15 cellular contexts compared by ENCODE assay signal in the genomic region with DNA sequence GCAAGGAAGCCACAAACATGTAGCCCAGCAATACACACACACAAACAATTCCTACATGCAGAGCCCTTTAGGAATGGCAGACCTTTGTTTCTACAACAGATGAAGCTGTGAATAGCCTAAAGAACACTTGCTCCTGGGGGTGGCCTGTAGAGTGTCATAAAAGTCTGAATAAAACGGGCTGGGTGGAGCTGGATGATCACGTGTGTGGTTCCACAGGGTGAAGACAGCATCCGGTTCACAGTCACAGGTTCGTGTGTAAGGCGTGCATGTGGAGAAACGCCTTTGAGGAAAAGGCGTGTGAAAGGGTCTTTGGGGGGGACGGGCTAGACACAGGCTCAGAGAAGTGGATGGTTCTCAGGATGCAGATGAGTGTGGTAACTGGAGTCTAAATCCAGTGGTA.
DNase-seq lines count a peak whose midpoint lies in the region; ATAC-seq and TF ChIP-seq lines count a peak whose summit lies in the region.
"Had no signal": no experiment of that assay in that cellular context is flagged by ENCODE, and none has a peak within 500 bp of the region (broad histone marks: within the 10 kb centered on the region; RNA-seq: fewer than 3 reads in every experiment).

No MANE protein-coding gene starts in this region.

- no peak overlapping the region for H3K4me3 Mint-ChIP-seq in activated T-cell treated with anti-CD3 and anti-CD28 coated beads, Interleukin-2, amount 50 U/mL, for 24 hours
- no peak overlapping the region for H3K4me3 Mint-ChIP-seq in activated T-cell treated with anti-CD3 and anti-CD28 coated beads, Interleukin-2, amount 50 U/mL, for 4 hours
- H3K4me3 Mint-ChIP-seq in HFFc6 = no peak overlapping the region
- H3K4me3 Mint-ChIP-seq in effector memory CD8-positive, alpha-beta T cell = no peak overlapping the region

- intact Hi-C loops in sciatic nerve (cut with DNase I) = no loop called here

- TF ChIP-seq CTCF in HFFc6 (IDR thresholded peaks at IDR 0.05) = no peak

- no peak for ATAC-seq in activated T-cell treated with anti-CD3 and anti-CD28 coated beads, Interleukin-2, amount 50 U/mL, for 4 hours
- no peak for ATAC-seq in effector memory CD8-positive, alpha-beta T cell (replicated peaks)
- ATAC-seq in sciatic nerve (peak; percentile 39), HG03457 (IDR thresholded peaks at IDR 0.05; ENCODE audit: unreplicated experiment) (no peak)
- ATAC-seq: body of pancreas had no signal

- H3K9me3 Mint-ChIP-seq in activated T-cell treated with anti-CD3 and anti-CD28 coated beads, Interleukin-2, amount 50 U/mL, for 24 hours = no peaks in the 10 kb centered on the region
- H3K9me3 Mint-ChIP-seq in activated T-cell treated with anti-CD3 and anti-CD28 coated beads, Interleukin-2, amount 50 U/mL, for 4 hours = no peaks in the 10 kb centered on the region
- H3K9me3 Mint-ChIP-seq in HFFc6 = no peaks in the 10 kb centered on the region
- H3K9me3 Mint-ChIP-seq in effector memory CD8-positive, alpha-beta T cell = no peaks in the 10 kb centered on the region

- H3K27me3 Mint-ChIP-seq in activated T-cell treated with anti-CD3 and anti-CD28 coated beads, Interleukin-2, amount 50 U/mL, for 24 hours = no peaks in the 10 kb centered on the region
- no peaks in the 10 kb centered on the region for H3K27me3 Mint-ChIP-seq in activated T-cell treated with anti-CD3 and anti-CD28 coated beads, Interleukin-2, amount 50 U/mL, for 4 hours (ENCODE audit: low read depth)
- peaks cover 13% of the 10 kb centered on the region for H3K27me3 Mint-ChIP-seq in HFFc6 (ENCODE audit: insufficient read depth)
- no peaks in the 10 kb centered on the region for H3K27me3 Mint-ChIP-seq in effector memory CD8-positive, alpha-beta T cell
- H3K27me3 Mint-ChIP-seq: progenitor cell of endocrine pancreas had no signal

- no peak for DNase-seq in activated T-cell treated with anti-CD3 and anti-CD28 coated beads, Interleukin-2, amount 50 U/mL, for 24 hours
- DNase-seq in activated T-cell treated with anti-CD3 and anti-CD28 coated beads, Interleukin-2, amount 50 U/mL, for 4 hours = no peak
- DNase-seq in HFFc6 = no peak
- DNase-seq in effector memory CD8-positive, alpha-beta T cell = no peak
- DNase-seq in sciatic nerve (ENCODE audit: low spot score) = no peak
- no peak for DNase-seq in stimulated activated naive CD4-positive, alpha-beta T cell treated with Interleukin-2 at 50 U/mL for 16 hours (lab: John Stamatoyannopoulos, UW)
- DNase-seq in stimulated activated CD8-positive, alpha-beta memory T cell treated with anti-CD3 and anti-CD28 coated beads, Interleukin-4, amount 100 ng/mL, for 48 hours = no peak
- DNase-seq: activated CD4-positive, alpha-beta T cell treated with anti-CD3 and anti-CD28 coated beads, Interleukin-2, amount 50 U/mL, for 48 hours; body of pancreas; effector CD4-positive, alpha-beta T cell; EL; NCI-H1048; NCI-H748 treated with DMSO at 0.1 percent for 48 hours had no signal

- H3K27ac Mint-ChIP-seq in activated T-cell treated with anti-CD3 and anti-CD28 coated beads, Interleukin-2, amount 50 U/mL, for 24 hours = peak overlapping the region; percentile 62
- H3K27ac Mint-ChIP-seq in HFFc6 = peak overlapping the region; percentile 96
- peak overlapping the region; percentile 49 to 91 for H3K27ac Mint-ChIP-seq in effector memory CD8-positive, alpha-beta T cell
- H3K27ac Mint-ChIP-seq: progenitor cell of endocrine pancreas had no signal

- peaks cover 59% of the 10 kb centered on the region for H3K4me1 Mint-ChIP-seq in activated T-cell treated with anti-CD3 and anti-CD28 coated beads, Interleukin-2, amount 50 U/mL, for 24 hours (ENCODE audit: low read depth)
- peaks cover 60% of the 10 kb centered on the region for H3K4me1 Mint-ChIP-seq in activated T-cell treated with anti-CD3 and anti-CD28 coated beads, Interleukin-2, amount 50 U/mL, for 4 hours (ENCODE audit: low read depth)
- H3K4me1 Mint-ChIP-seq in HFFc6 (ENCODE audit: low read depth) = peaks cover 80% of the 10 kb centered on the region
- peaks cover 20 to 33% of the 10 kb centered on the region in 2 donors for H3K4me1 Mint-ChIP-seq in effector memory CD8-positive, alpha-beta T cell (ENCODE audit: low read depth in 2 of 2)

- peaks cover 39% of the 10 kb centered on the region for H3K36me3 Mint-ChIP-seq in activated T-cell treated with anti-CD3 and anti-CD28 coated beads, Interleukin-2, amount 50 U/mL, for 24 hours (ENCODE audit: low read depth)
- H3K36me3 Mint-ChIP-seq in activated T-cell treated with anti-CD3 and anti-CD28 coated beads, Interleukin-2, amount 50 U/mL, for 4 hours (ENCODE audit: insufficient read depth) = peaks cover 7% of the 10 kb centered on the region
- peaks cover 63% of the 10 kb centered on the region for H3K36me3 Mint-ChIP-seq in HFFc6 (ENCODE audit: low read depth)
- peaks cover 3% of the 10 kb centered on the region for H3K36me3 Mint-ChIP-seq in effector memory CD8-positive, alpha-beta T cell (ENCODE audit: insufficient read depth)
